10 cellular contexts compared by ENCODE assay signal in genomic region chr1:154941332-154941995, GRCh38. TPM values are rescaled to one million over a fixed set of nuclear protein-coding genes. Genes with fewer than 3 reads are reported as not detected.
DNase-seq lines count a peak whose midpoint lies in the region; ATAC-seq, FAIRE-seq and TF ChIP-seq lines count a peak whose summit lies in the region.
"Had no signal": no experiment of that assay in that cellular context is flagged by ENCODE, and none has a peak within 500 bp of the region (broad histone marks: within the 10 kb centered on the region; RNA-seq: fewer than 3 reads in every experiment).

No MANE protein-coding gene starts in this region.

- H3K4me3 ChIP-seq in kidney (ENCODE audit: low read length in 2 of 2) (no peak overlapping the region), upper lobe of right lung (no peak overlapping the region)

- H3K36me3 ChIP-seq in kidney (ENCODE audit: control insufficient read depth in 1 of 2, insufficient read depth in 2 of 2, low read length in 2 of 2) (peaks cover 2 to 5% of the 10 kb centered on the region in 2 donors), upper lobe of right lung (peaks cover 17% of the 10 kb centered on the region)

- no peak for FAIRE-seq in kidney (lab: Jason Lieb, UNC)
- FAIRE-seq: TTC549 had no signal

- no peaks in the 10 kb centered on the region for H3K27me3 Mint-ChIP-seq in natural killer cell treated with Interleukin-12 subunit alpha and Interleukin-12 subunit beta and Interleukin-15 and Interleukin-18, amount 100 ng/mL, for 72 hours
- H3K27me3 Mint-ChIP-seq in natural killer cell (ENCODE audit: low read depth in 2 of 2) = no peaks in the 10 kb centered on the region
- H3K27me3 Mint-ChIP-seq in activated T-helper 1 cell treated with anti-CD3 and anti-CD28 coated beads, Interleukin-12 subunit alpha, Interleukin-12 subunit beta, Interleukin-2, Interleukin-4 antibody, amounts not matched to agents 30 ng/mL and 10 ng/mL and 1 ng/mL, durations not matched to agents 14 hours and 24 hours and 36 hours (ENCODE audit: insufficient read depth) = no peaks in the 10 kb centered on the region

- H3K27ac ChIP-seq in kidney (ENCODE audit: low read depth in 2 of 2, low read length in 2 of 2) (peak overlapping the region; percentile 63 to 75), upper lobe of right lung (peak overlapping the region; percentile 44)

- H3K9ac ChIP-seq in kidney (ENCODE audit: low read length in 2 of 2) = peak overlapping the region in 1 of 2 donors; percentile 38

- ATAC-seq in natural killer cell treated with Interleukin-12 subunit alpha and Interleukin-12 subunit beta and Interleukin-15 and Interleukin-18, amount 100 ng/mL, for 72 hours = no peak
- no peak for ATAC-seq in natural killer cell
- ATAC-seq in upper lobe of right lung = no peak

- H3K27me3 ChIP-seq in upper lobe of right lung = no peaks in the 10 kb centered on the region

- no peaks in the 10 kb centered on the region for H3K36me3 Mint-ChIP-seq in natural killer cell treated with Interleukin-12 subunit alpha and Interleukin-12 subunit beta and Interleukin-15 and Interleukin-18, amount 100 ng/mL, for 72 hours
- H3K36me3 Mint-ChIP-seq in natural killer cell = no peaks in the 10 kb centered on the region
- H3K36me3 Mint-ChIP-seq in activated T-helper 1 cell treated with anti-CD3 and anti-CD28 coated beads, Interleukin-12 subunit alpha, Interleukin-12 subunit beta, Interleukin-2, Interleukin-4 antibody, amounts not matched to agents 30 ng/mL and 10 ng/mL and 1 ng/mL, durations not matched to agents 14 hours and 24 hours and 36 hours (ENCODE audit: low read depth) = peaks cover 10% of the 10 kb centered on the region

- no peaks in the 10 kb centered on the region for H3K9me3 ChIP-seq in kidney (ENCODE audit: control insufficient read depth in 1 of 2, low read length in 2 of 2)
- no peaks in the 10 kb centered on the region for H3K9me3 ChIP-seq in upper lobe of right lung

- TF ChIP-seq CTCF in natural killer cell (IDR thresholded peaks at IDR 0.05) (no peak), kidney (IDR thresholded peaks at IDR 0.05; ENCODE audit: borderline replicate concordance, extremely low read depth, insufficient read depth) (no peak), upper lobe of right lung (IDR thresholded peaks at IDR 0.05) (no peak)

- peak overlapping the region; percentile 77 for H3K4me3 Mint-ChIP-seq in natural killer cell treated with Interleukin-12 subunit alpha and Interleukin-12 subunit beta and Interleukin-15 and Interleukin-18, amount 100 ng/mL, for 72 hours
- no peak overlapping the region for H3K4me3 Mint-ChIP-seq in natural killer cell
- H3K4me3 Mint-ChIP-seq in activated T-helper 1 cell treated with anti-CD3 and anti-CD28 coated beads, Interleukin-12 subunit alpha, Interleukin-12 subunit beta, Interleukin-2, Interleukin-4 antibody, amounts not matched to agents 30 ng/mL and 10 ng/mL and 1 ng/mL, durations not matched to agents 14 hours and 24 hours and 36 hours = peak overlapping the region; percentile 70
- H3K4me3 Mint-ChIP-seq: mesothelial cell of epicardium had no signal

- H3K4me1 Mint-ChIP-seq in natural killer cell treated with Interleukin-12 subunit alpha and Interleukin-12 subunit beta and Interleukin-15 and Interleukin-18, amount 100 ng/mL, for 72 hours (ENCODE audit: low read depth in 2 of 2) = peaks cover 46 to 65% of the 10 kb centered on the region in 2 donors
- H3K4me1 Mint-ChIP-seq in natural killer cell = peaks cover 20 to 50% of the 10 kb centered on the region in 2 donors
- H3K4me1 Mint-ChIP-seq in activated T-helper 1 cell treated with anti-CD3 and anti-CD28 coated beads, Interleukin-12 subunit alpha, Interleukin-12 subunit beta, Interleukin-2, Interleukin-4 antibody, amounts not matched to agents 30 ng/mL and 10 ng/mL and 1 ng/mL, durations not matched to agents 14 hours and 24 hours and 36 hours (ENCODE audit: low read depth) = peaks cover 74% of the 10 kb centered on the region

- peaks cover 20 to 29% of the 10 kb centered on the region in 2 donors for H3K4me1 ChIP-seq in kidney (ENCODE audit: control insufficient read depth in 1 of 2, insufficient read depth in 1 of 2, low read depth in 1 of 2, low read length in 2 of 2)
- H3K4me1 ChIP-seq in upper lobe of right lung = peaks cover 36% of the 10 kb centered on the region

- H3K9me3 Mint-ChIP-seq in natural killer cell treated with Interleukin-12 subunit alpha and Interleukin-12 subunit beta and Interleukin-15 and Interleukin-18, amount 100 ng/mL, for 72 hours = no peaks in the 10 kb centered on the region
- H3K9me3 Mint-ChIP-seq in natural killer cell = no peaks in the 10 kb centered on the region
- H3K9me3 Mint-ChIP-seq in activated T-helper 1 cell treated with anti-CD3 and anti-CD28 coated beads, Interleukin-12 subunit alpha, Interleukin-12 subunit beta, Interleukin-2, Interleukin-4 antibody, amounts not matched to agents 30 ng/mL and 10 ng/mL and 1 ng/mL, durations not matched to agents 14 hours and 24 hours and 36 hours = no peaks in the 10 kb centered on the region
- H3K9me3 Mint-ChIP-seq: mesothelial cell of epicardium had no signal

- intact Hi-C loops in natural killer cell (cut with micrococcal nuclease) (no loop called here), kidney (cut with DNase I) (no loop called here), upper lobe of right lung (cut with DNase I) (no loop called here)
- intact Hi-C loops in activated T-helper 1 cell treated with anti-CD3 and anti-CD28 coated beads, Interleukin-12 subunit alpha, Interleukin-12 subunit beta, Interleukin-2, Interleukin-4 antibody, amounts not matched to agents 30 ng/mL and 10 ng/mL and 1 ng/mL, durations not matched to agents 14 hours and 24 hours and 36 hours (cut with micrococcal nuclease) = no loop called here

- H3K27ac Mint-ChIP-seq in natural killer cell treated with Interleukin-12 subunit alpha and Interleukin-12 subunit beta and Interleukin-15 and Interleukin-18, amount 100 ng/mL, for 72 hours = peak overlapping the region; percentile 82 to 88
- peak overlapping the region in 1 of 2 donors; percentile 22 for H3K27ac Mint-ChIP-seq in natural killer cell
- peak overlapping the region; percentile 93 for H3K27ac Mint-ChIP-seq in activated T-helper 1 cell treated with anti-CD3 and anti-CD28 coated beads, Interleukin-12 subunit alpha, Interleukin-12 subunit beta, Interleukin-2, Interleukin-4 antibody, amounts not matched to agents 30 ng/mL and 10 ng/mL and 1 ng/mL, durations not matched to agents 14 hours and 24 hours and 36 hours

- no peak for DNase-seq in natural killer cell treated with Interleukin-12 subunit alpha and Interleukin-12 subunit beta and Interleukin-15 and Interleukin-18, amount 100 ng/mL, for 72 hours (ENCODE audit: low spot score)
- no peak for DNase-seq in natural killer cell
- no peak for DNase-seq in activated T-helper 1 cell treated with anti-CD3 and anti-CD28 coated beads, Interleukin-12 subunit alpha, Interleukin-12 subunit beta, Interleukin-2, Interleukin-4 antibody, amounts not matched to agents 30 ng/mL and 10 ng/mL and 1 ng/mL, durations not matched to agents 14 hours and 24 hours and 36 hours (ENCODE audit: low spot score)
- no peak for DNase-seq in kidney
- DNase-seq in upper lobe of right lung = no peak
- no peak for DNase-seq in mesenteric fat pad (ENCODE audit: low spot score)
- DNase-seq in AG08396 (ENCODE audit: low spot score) = no peak
- no peak for DNase-seq in stimulated activated naive CD4-positive, alpha-beta T cell treated with Interleukin-2 at 50 U/mL for 16 hours (lab: John Stamatoyannopoulos, UW)

RNA-seq across cellular contexts. Expression of gene PMVK, which starts 4.9 kb away (rescaled TPM):
- 10 to 100 TPM; 28.8 to 53.9 TPM for total RNA-seq in natural killer cell treated with Interleukin-12 subunit alpha and Interleukin-12 subunit beta and Interleukin-15 and Interleukin-18, amount 100 ng/mL, for 72 hours
- total RNA-seq in natural killer cell = 10 to 100 TPM in 2 of 3 donors, 1 to 10 TPM in 1; 9.0 to 12.1 (median 11.0) TPM
- 42.5 and 43.3 TPM in 2 replicates for total RNA-seq in activated T-helper 1 cell treated with anti-CD3 and anti-CD28 coated beads, Interleukin-12 subunit alpha, Interleukin-12 subunit beta, Interleukin-2, Interleukin-4 antibody, amounts not matched to agents 30 ng/mL and 10 ng/mL and 1 ng/mL, durations not matched to agents 14 hours and 24 hours and 36 hours
- 42.0 TPM for total RNA-seq in kidney
- 132 TPM for polyA plus RNA-seq in kidney (ENCODE audit: insufficient read depth, low read depth, low replicate concordance)
- total RNA-seq in upper lobe of right lung = 38.4 TPM
- total RNA-seq in mesenteric fat pad = 31.2 TPM

RNA-seq across cellular contexts. Expression of gene PBXIP1, which starts 14.4 kb away (rescaled TPM):
- 10 to 100 TPM; 28.9 to 40.7 TPM for total RNA-seq in natural killer cell treated with Interleukin-12 subunit alpha and Interleukin-12 subunit beta and Interleukin-15 and Interleukin-18, amount 100 ng/mL, for 72 hours
- total RNA-seq in natural killer cell = 100 to 1,000 TPM; 158 to 200 (median 197) TPM
- total RNA-seq in activated T-helper 1 cell treated with anti-CD3 and anti-CD28 coated beads, Interleukin-12 subunit alpha, Interleukin-12 subunit beta, Interleukin-2, Interleukin-4 antibody, amounts not matched to agents 30 ng/mL and 10 ng/mL and 1 ng/mL, durations not matched to agents 14 hours and 24 hours and 36 hours = 25.1 and 27.9 TPM in 2 replicates
- total RNA-seq in kidney = 83.9 TPM
- 115 TPM for polyA plus RNA-seq in kidney (ENCODE audit: insufficient read depth, low read depth, low replicate concordance)
- total RNA-seq in upper lobe of right lung = 75.7 TPM
- 43.5 TPM for total RNA-seq in mesenteric fat pad

RNA-seq across cellular contexts. Expression of gene PYGO2, which starts 20.1 kb away (rescaled TPM):
- total RNA-seq in natural killer cell treated with Interleukin-12 subunit alpha and Interleukin-12 subunit beta and Interleukin-15 and Interleukin-18, amount 100 ng/mL, for 72 hours = 10 to 100 TPM; 27.4 to 36.0 TPM
- total RNA-seq in natural killer cell (10 to 100 TPM; 21.6 to 32.1 (median 27.5) TPM), kidney (32.8 TPM), upper lobe of right lung (27.0 TPM), mesenteric fat pad (22.2 TPM)
- 34.7 and 35.0 TPM in 2 replicates for total RNA-seq in activated T-helper 1 cell treated with anti-CD3 and anti-CD28 coated beads, Interleukin-12 subunit alpha, Interleukin-12 subunit beta, Interleukin-2, Interleukin-4 antibody, amounts not matched to agents 30 ng/mL and 10 ng/mL and 1 ng/mL, durations not matched to agents 14 hours and 24 hours and 36 hours
- 26.9 TPM for polyA plus RNA-seq in kidney (ENCODE audit: insufficient read depth, low read depth, low replicate concordance)

RNA-seq across cellular contexts. Expression of gene SHC1, which starts 29.1 kb away (rescaled TPM):
- total RNA-seq in natural killer cell treated with Interleukin-12 subunit alpha and Interleukin-12 subunit beta and Interleukin-15 and Interleukin-18, amount 100 ng/mL, for 72 hours = 10 to 100 TPM; 72.3 to 72.7 TPM
- total RNA-seq in natural killer cell = 100 to 1,000 TPM in 1 of 3 donors, 10 to 100 TPM in 2; 94.6 to 112 (median 96.8) TPM
- 61.4 and 62.3 TPM in 2 replicates for total RNA-seq in activated T-helper 1 cell treated with anti-CD3 and anti-CD28 coated beads, Interleukin-12 subunit alpha, Interleukin-12 subunit beta, Interleukin-2, Interleukin-4 antibody, amounts not matched to agents 30 ng/mL and 10 ng/mL and 1 ng/mL, durations not matched to agents 14 hours and 24 hours and 36 hours
- 153 TPM for total RNA-seq in kidney
- polyA plus RNA-seq in kidney (ENCODE audit: insufficient read depth, low read depth, low replicate concordance) = 43.8 TPM
- total RNA-seq in upper lobe of right lung = 120 TPM
- 199 TPM for total RNA-seq in mesenteric fat pad

RNA-seq across cellular contexts. Expression of gene CKS1B, which starts 33.0 kb away (rescaled TPM):
- total RNA-seq in natural killer cell treated with Interleukin-12 subunit alpha and Interleukin-12 subunit beta and Interleukin-15 and Interleukin-18, amount 100 ng/mL, for 72 hours = 10 to 100 TPM; 52.4 to 72.9 TPM
- total RNA-seq in natural killer cell (10 to 100 TPM in 2 of 3 donors, 1 to 10 TPM in 1; 8.5 to 13.0 (median 12.9) TPM), kidney (23.1 TPM), upper lobe of right lung (27.0 TPM), mesenteric fat pad (41.2 TPM)
- 151 and 158 TPM in 2 replicates for total RNA-seq in activated T-helper 1 cell treated with anti-CD3 and anti-CD28 coated beads, Interleukin-12 subunit alpha, Interleukin-12 subunit beta, Interleukin-2, Interleukin-4 antibody, amounts not matched to agents 30 ng/mL and 10 ng/mL and 1 ng/mL, durations not matched to agents 14 hours and 24 hours and 36 hours
- 43.1 TPM for polyA plus RNA-seq in kidney (ENCODE audit: insufficient read depth, low read depth, low replicate concordance)
